Comparison of ENCODE assay signal across 8 cellular contexts in the genomic region with DNA sequence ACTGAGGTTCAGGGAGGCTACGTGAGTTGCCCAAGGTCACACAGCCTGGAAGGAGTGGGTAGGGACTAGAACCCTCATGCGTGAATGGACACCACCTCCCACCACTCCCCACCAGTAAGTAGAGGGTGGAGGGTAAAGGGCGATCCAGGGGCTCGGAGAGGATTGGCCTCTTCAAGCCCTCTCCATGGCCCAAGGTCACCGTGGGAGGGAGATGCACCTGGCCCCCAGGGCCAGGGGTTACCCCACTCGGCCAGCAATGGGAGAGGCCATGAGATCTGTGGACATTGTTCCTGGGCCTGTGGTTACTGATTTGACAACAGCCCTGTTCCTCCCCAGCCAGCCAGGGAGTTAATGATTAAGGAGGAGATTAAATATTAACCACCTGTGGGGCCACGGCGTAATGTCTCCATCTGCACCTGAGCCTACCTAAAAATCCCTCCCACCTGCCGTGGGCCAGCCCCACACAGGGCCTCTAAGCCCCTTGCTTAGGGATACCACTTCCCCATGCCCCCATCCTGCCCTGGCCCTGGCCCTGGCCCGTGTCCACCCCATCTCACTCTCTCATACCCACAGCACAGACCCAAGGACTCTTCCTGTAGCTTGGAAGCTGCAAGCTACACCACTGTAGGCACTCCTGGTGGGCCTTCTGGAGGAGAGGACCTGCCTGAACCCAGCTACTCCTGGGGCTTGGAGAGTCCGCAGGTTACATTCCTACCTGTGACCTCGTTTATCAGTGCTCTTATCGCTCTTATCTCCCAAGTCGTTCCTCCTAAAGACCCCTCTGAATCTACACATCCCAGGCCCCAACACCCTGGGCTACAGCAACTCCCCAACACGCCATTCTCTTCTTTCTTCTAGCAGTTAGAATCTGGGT. TPM values are rescaled to one million over a fixed set of nuclear protein-coding genes. Genes with fewer than 3 reads are reported as not detected.
DNase-seq lines count a peak whose midpoint lies in the region; ATAC-seq and TF ChIP-seq lines count a peak whose summit lies in the region.

No MANE protein-coding gene starts in this region.

- DNase-seq in CD14-positive monocyte (ENCODE audit: low spot score) (no peak), HuH-7.5 (ENCODE audit: low spot score) (peak; percentile 76), left lobe of liver (ENCODE audit: low spot score) (peak; percentile 94), NCI-H1417 (lab: John Stamatoyannopoulos, UW) (no peak), NCI-H69 (lab: John Stamatoyannopoulos, UW) (no peak), NCI-H1694 (lab: John Stamatoyannopoulos, UW) (no peak)
- no peak for DNase-seq in stimulated activated CD4-positive, alpha-beta T cell treated with anti-CD3 and anti-CD28 coated beads, Interleukin-1b, Interleukin-23, amount 100 ng/mL, for 48 hours

- H3K27ac Mint-ChIP-seq in CD14-positive monocyte = peak overlapping the region in 4 of 7 donors; percentile 18 to 82 (median 52)

- no peak overlapping the region for H3K4me3 Mint-ChIP-seq in CD14-positive monocyte

- peaks cover 49% of the 10 kb centered on the region for H3K4me1 Mint-ChIP-seq in CD14-positive monocyte

- H3K36me3 Mint-ChIP-seq in CD14-positive monocyte = peaks cover 3 to 5% of the 10 kb centered on the region in 2 donors

- ATAC-seq in GM19463 (IDR thresholded peaks at IDR 0.05; ENCODE audit: unreplicated experiment) (peak; percentile 55), left lobe of liver (peak; percentile 82)

- peaks cover 0 to 2% (median 0%) of the 10 kb centered on the region in 7 donors for H3K9me3 Mint-ChIP-seq in CD14-positive monocyte

- intact Hi-C loops in CD14-positive monocyte (cut with micrococcal nuclease) = no loop called here

- peaks cover 0 to 2% (median 0%) of the 10 kb centered on the region in 3 donors for H3K27me3 Mint-ChIP-seq in CD14-positive monocyte (ENCODE audit: low read depth in 3 of 3)

- TF ChIP-seq CTCF in CD14-positive monocyte (IDR thresholded peaks at IDR 0.05) = no peak

RNA-seq across cellular contexts. Expression of a gene that starts 32.2 kb away (rescaled TPM):
- polyA plus RNA-seq in CD14-positive monocyte = 10 to 100 TPM; 84.4 to 88.3 TPM
- total RNA-seq in left lobe of liver = 60.6 TPM

Comparison
In these comparisons a context has a peak if more than half of its experiments do, and no peak if none do; other contexts are left out.
1. DNase-seq: peak in HuH-7.5 (single experiment) and left lobe of liver (single experiment); none in CD14-positive monocyte (single experiment), stimulated activated CD4-positive, alpha-beta T cell treated with anti-CD3 and anti-CD28 coated beads, Interleukin-1b, Interleukin-23, amount 100 ng/mL, for 48 hours (single experiment), NCI-H1417 (0 of 3), NCI-H69 (single experiment) and NCI-H1694 (single experiment).